Comparison of ENCODE assay signal across 8 cellular contexts in genomic region chr6:131134950-131135243, GRCh38. TPM values are rescaled to one million over a fixed set of nuclear protein-coding genes. Genes with fewer than 3 reads are reported as not detected.
DNase-seq lines count a peak whose midpoint lies in the region; ATAC-seq, FAIRE-seq and TF ChIP-seq lines count a peak whose summit lies in the region.

No MANE protein-coding gene starts in this region.

- H3K4me3 ChIP-seq in foreskin fibroblast (ENCODE audit: low read depth in 1 of 2, low read length in 2 of 2) (peak overlapping the region; percentile 71), skeletal muscle cell (ENCODE audit: low read depth, low read length) (peak overlapping the region; percentile 66)

- peak overlapping the region; percentile 86 for H3K27ac Mint-ChIP-seq in activated B cell treated with CpG ODN at 0.5 μM for 24 hours

- peaks cover 5% of the 10 kb centered on the region for H3K36me3 Mint-ChIP-seq in activated B cell treated with CpG ODN at 0.5 μM for 24 hours (ENCODE audit: low read depth)

- CTCF ChIA-PET in activated B cell treated with CpG ODN at 0.5 μM for 24 hours (lab: Charles Lee), result interaction anchor here (1.3 to 1.7 kb wide), 2 partner anchors 17 to 250 kb away, joined by 5 to 7 read pairs; no protein-coding TSS in a partner anchor

- no peak for DNase-seq in GM19239 (ENCODE audit: insufficient read length, low spot score)
- no peak for DNase-seq in activated B cell treated with CpG ODN at 0.5 μM for 24 hours
- DNase-seq in foreskin fibroblast, result no peak
- no peak for DNase-seq in skeletal muscle cell (ENCODE audit: low read depth)
- no peak for DNase-seq in AG08395 (ENCODE audit: low spot score)
- no peak for DNase-seq in DMS 273 (lab: John Stamatoyannopoulos, UW; ENCODE audit: unreplicated experiment)
- no peak for DNase-seq in KG1 (lab: John Stamatoyannopoulos, UW)

- intact Hi-C loops in activated B cell treated with CpG ODN at 0.5 μM for 24 hours (cut with micrococcal nuclease), result loop anchor here (1.0 to 5.0 kb wide), 5 partner anchors 62 to 1643 kb away; partner anchors contain the start of genes EPB41L2 and MED23

- no peaks in the 10 kb centered on the region for H3K9me3 Mint-ChIP-seq in activated B cell treated with CpG ODN at 0.5 μM for 24 hours

- ATAC-seq in activated B cell treated with CpG ODN at 0.5 μM for 24 hours (ENCODE audit: low read depth) (no peak), HG03135 (IDR thresholded peaks at IDR 0.05; ENCODE audit: unreplicated experiment) (no peak)

- peak overlapping the region; percentile 84 for H3K4me3 Mint-ChIP-seq in activated B cell treated with CpG ODN at 0.5 μM for 24 hours

- TF ChIP-seq CTCF in activated B cell treated with CpG ODN at 0.5 μM for 24 hours (IDR thresholded peaks at IDR 0.05), result no peak
- TF ChIP-seq CTCF in foreskin fibroblast (IDR thresholded peaks at IDR 0.05; ENCODE audit: low read depth, low read length), result no peak

- peak; percentile 14 for FAIRE-seq in GM19239 (lab: Jason Lieb, UNC)

- POLR2A ChIA-PET in activated B cell treated with CpG ODN at 0.5 μM for 24 hours (lab: Charles Lee), result no interaction called here

- no peaks in the 10 kb centered on the region for H3K27me3 Mint-ChIP-seq in activated B cell treated with CpG ODN at 0.5 μM for 24 hours

- peaks cover 24% of the 10 kb centered on the region for H3K4me1 Mint-ChIP-seq in activated B cell treated with CpG ODN at 0.5 μM for 24 hours

RNA-seq across cellular contexts. Expression of gene AKAP7, which starts 0.4 kb away (rescaled TPM):
- total RNA-seq in activated B cell treated with CpG ODN at 0.5 μM for 24 hours, result 4.1 TPM in 2 replicates
